ENCODE assay signal across 18 cellular contexts in the genomic region with DNA sequence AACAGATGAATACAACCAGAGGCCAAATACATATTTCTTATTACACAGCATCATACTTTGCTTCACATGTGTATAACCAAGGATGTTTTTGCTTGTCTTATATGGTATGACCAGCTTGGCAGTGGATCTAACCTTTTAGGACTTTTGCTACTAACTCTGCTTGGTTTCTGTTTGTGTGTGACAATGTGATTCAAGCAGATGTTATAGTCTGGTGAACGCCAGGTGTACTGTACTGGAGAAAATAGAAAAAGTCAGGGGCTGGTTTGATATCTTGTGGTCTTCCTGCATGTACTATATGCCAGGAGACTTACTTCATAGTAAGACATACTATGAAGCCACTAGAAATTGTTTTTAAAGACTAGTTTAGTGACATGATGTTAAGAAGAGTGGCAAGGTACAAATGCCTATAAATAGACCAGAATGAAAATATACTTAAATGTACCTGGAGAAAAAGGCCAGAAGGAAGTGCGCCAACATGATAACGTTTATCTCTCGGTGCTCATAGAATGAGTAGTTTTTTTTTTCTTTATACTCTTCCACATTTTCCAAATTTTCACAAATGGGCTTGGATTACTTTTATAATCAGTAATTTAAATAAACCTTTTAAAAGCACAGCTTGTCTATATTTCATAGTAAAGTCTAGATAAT.
DNase-seq lines count a peak whose midpoint lies in the region; ATAC-seq and TF ChIP-seq lines count a peak whose summit lies in the region.
"Had no signal": no experiment of that assay in that cellular context is flagged by ENCODE, and none has a peak within 500 bp of the region (broad histone marks: within the 10 kb centered on the region; RNA-seq: fewer than 3 reads in every experiment).

No MANE protein-coding gene starts in this region.

- no peak overlapping the region for H3K4me3 ChIP-seq in OCI-LY7 (ENCODE audit: low read depth, low read length, poor library complexity, severe bottlenecking)
- H3K4me3 ChIP-seq: coronary artery, GM23248, spleen, testis had no signal

- no peaks in the 10 kb centered on the region for H4K20me1 ChIP-seq in OCI-LY7 (ENCODE audit: insufficient read depth, low read length)

- H3K27ac ChIP-seq in CD4-positive, alpha-beta T cell (ENCODE audit: low read depth, low read length) = no peak overlapping the region
- no peak overlapping the region for H3K27ac ChIP-seq in OCI-LY7 (ENCODE audit: low read depth, low read length, poor library complexity, severe bottlenecking)
- H3K27ac ChIP-seq: coronary artery, foreskin keratinocyte, GM23248, spleen, testis had no signal

- H2AFZ ChIP-seq in OCI-LY7 (ENCODE audit: low read length) = no peak overlapping the region
- H2AFZ ChIP-seq: GM23248 had no signal

- peak overlapping the region; percentile 6 for H3K27ac Mint-ChIP-seq in CD4-positive, alpha-beta T cell
- no peak overlapping the region for H3K27ac Mint-ChIP-seq in mesothelial cell of epicardium
- H3K27ac Mint-ChIP-seq: activated CD8-positive, alpha-beta memory T cell treated with anti-CD3 and anti-CD28 coated beads, Interleukin-2, amount 10 ng/mL, durations not matched to agents 7 days and 5 days had no signal

- peaks cover 15% of the 10 kb centered on the region for H3K4me1 ChIP-seq in OCI-LY7 (ENCODE audit: insufficient read depth, low read length, poor library complexity, severe bottlenecking)
- H3K4me1 ChIP-seq: testis had no signal

- H3K9me2 ChIP-seq in OCI-LY7 (ENCODE audit: insufficient read depth, low read length) = no peaks in the 10 kb centered on the region

- no TSS peak for BruUV-seq in OCI-LY7 (replicated peaks; lab: Mats Ljungman, UMichigan)

- intact Hi-C loops in CD4-positive, alpha-beta T cell (cut with DNase I, micrococcal nuclease) = loop anchor here in 1 of 2 experiments (2.0 kb wide), 1 partner anchor 16 kb away; no protein-coding TSS in a partner anchor
- intact Hi-C loops in OCI-LY7 (cut with micrococcal nuclease; ENCODE audit: unreplicated experiment) (no loop called here), left colon (cut with DNase I, micrococcal nuclease) (loop anchor here in 1 of 2 donors (10.0 kb wide), 1 partner anchor 100 kb away; no protein-coding TSS in a partner anchor)

- peaks cover 50% of the 10 kb centered on the region for H3K4me1 Mint-ChIP-seq in CD4-positive, alpha-beta T cell (ENCODE audit: low read depth)
- H3K4me1 Mint-ChIP-seq in mesothelial cell of epicardium = peaks cover 4% of the 10 kb centered on the region

- no peaks in the 10 kb centered on the region for H3K27me3 ChIP-seq in CD4-positive, alpha-beta T cell (ENCODE audit: control insufficient read depth, insufficient read depth, low read length)
- H3K27me3 ChIP-seq: foreskin keratinocyte, spleen, testis had no signal

- H3K36me3 ChIP-seq in OCI-LY7 (ENCODE audit: insufficient read depth, low read length) = no peaks in the 10 kb centered on the region
- H3K36me3 ChIP-seq: spleen had no signal

- H3K4me2 ChIP-seq in OCI-LY7 (ENCODE audit: low read length) = no peak overlapping the region; the same call in 1 of the 2 replicates

- H3K27me3 Mint-ChIP-seq in CD4-positive, alpha-beta T cell = no peaks in the 10 kb centered on the region
- no peaks in the 10 kb centered on the region for H3K27me3 Mint-ChIP-seq in mesothelial cell of epicardium (ENCODE audit: low read depth)
- H3K27me3 Mint-ChIP-seq: activated CD8-positive, alpha-beta memory T cell treated with anti-CD3 and anti-CD28 coated beads, Interleukin-2, amount 10 ng/mL, durations not matched to agents 7 days and 5 days; brain; T-cell had no signal

- no peak overlapping the region for H3K4me3 Mint-ChIP-seq in CD4-positive, alpha-beta T cell
- H3K4me3 Mint-ChIP-seq in mesothelial cell of epicardium = no peak overlapping the region
- H3K4me3 Mint-ChIP-seq: activated CD8-positive, alpha-beta memory T cell treated with anti-CD3 and anti-CD28 coated beads, Interleukin-2, amount 10 ng/mL, durations not matched to agents 7 days and 5 days; brain had no signal

- H3K9me3 ChIP-seq in CD4-positive, alpha-beta T cell (ENCODE audit: control insufficient read depth, low read length) = no peaks in the 10 kb centered on the region
- H3K9me3 ChIP-seq in OCI-LY7 (ENCODE audit: low read length) = no peaks in the 10 kb centered on the region
- H3K9me3 ChIP-seq: spleen, testis had no signal

- no peaks in the 10 kb centered on the region for H3K9me3 Mint-ChIP-seq in CD4-positive, alpha-beta T cell
- no peaks in the 10 kb centered on the region for H3K9me3 Mint-ChIP-seq in mesothelial cell of epicardium

- no peak for DNase-seq in CD4-positive, alpha-beta T cell
- DNase-seq in DMS53 (lab: John Stamatoyannopoulos, UW) (peak; percentile 62), OCI-LY7 (ENCODE audit: low spot score) (peak; percentile 36), left colon (no peak), inferior parietal cortex (ENCODE audit: extremely low spot score) (no peak), NCI-H345 (lab: John Stamatoyannopoulos, UW) (no peak), mesothelial cell of epicardium (ENCODE audit: low spot score in 2 of 2, unreplicated experiment in 2 of 2) (no peak), H4 (ENCODE audit: low spot score) (no peak)
- DNase-seq: activated CD8-positive, alpha-beta memory T cell treated with anti-CD3 and anti-CD28 coated beads, Interleukin-2, amount 10 ng/mL, durations not matched to agents 7 days and 5 days; activated gamma-delta T cell treated with Interleukin-2 at 50 U/mL for 16 hours; foreskin keratinocyte; GDM1; GM23248; spleen; T-cell; testis had no signal

- no peaks in the 10 kb centered on the region for H3K36me3 Mint-ChIP-seq in CD4-positive, alpha-beta T cell (ENCODE audit: low read depth)
- H3K36me3 Mint-ChIP-seq in mesothelial cell of epicardium = no peaks in the 10 kb centered on the region
- H3K36me3 Mint-ChIP-seq: brain had no signal

- CTCF ChIA-PET in CD4-positive, alpha-beta T cell (lab: Charles Lee) = no interaction called here
- CTCF ChIA-PET in OCI-LY7 (lab: Charles Lee; ENCODE audit: unreplicated experiment) = interaction anchor here (0.6 kb wide), 1 partner anchor 15 kb away, joined by 3 read pairs; no protein-coding TSS in a partner anchor

- H3K79me2 ChIP-seq in OCI-LY7 (ENCODE audit: insufficient read depth, low read depth, low read length) = no peaks in the 10 kb centered on the region

- POLR2A ChIA-PET in CD4-positive, alpha-beta T cell (lab: Charles Lee) = interaction anchor here (0.8 to 1.5 kb wide), 4 partner anchors 10 to 85 kb away, joined by 3 to 6 read pairs (median 4); no protein-coding TSS in a partner anchor
- POLR2A ChIA-PET in OCI-LY7 (lab: Charles Lee) = interaction anchor here (1.0 to 1.2 kb wide), 4 partner anchors 11 to 19 kb away, joined by 3 to 5 read pairs (median 3); no protein-coding TSS in a partner anchor

- no peak for ATAC-seq in CD4-positive, alpha-beta T cell (ENCODE audit: poor library complexity)
- peak; percentile 35 for ATAC-seq in left colon
- ATAC-seq: activated CD8-positive, alpha-beta memory T cell treated with anti-CD3 and anti-CD28 coated beads, Interleukin-2, amount 10 ng/mL, durations not matched to agents 7 days and 5 days; foreskin keratinocyte had no signal

- no peak for TF ChIP-seq CTCF in CD4-positive, alpha-beta T cell (IDR thresholded peaks at IDR 0.05)
- TF ChIP-seq CTCF in OCI-LY7 (conservative IDR thresholded peaks at IDR 0.05; ENCODE audit: low read length) = no peak
- no peak for TF ChIP-seq CTCF in mesothelial cell of epicardium (IDR thresholded peaks at IDR 0.05; ENCODE audit: unreplicated experiment)

Comparison
In these comparisons a context has a peak if more than half of its experiments do, and no peak if none do; other contexts are left out.
1. DNase-seq: peak in DMS53 (single experiment) and OCI-LY7 (single experiment); none in CD4-positive, alpha-beta T cell (0 of 10), left colon (0 of 2), inferior parietal cortex (single experiment), NCI-H345 (single experiment), mesothelial cell of epicardium (0 of 2) and H4 (single experiment).